Comparison of ENCODE assay signal across 9 cellular contexts in the genomic region with DNA sequence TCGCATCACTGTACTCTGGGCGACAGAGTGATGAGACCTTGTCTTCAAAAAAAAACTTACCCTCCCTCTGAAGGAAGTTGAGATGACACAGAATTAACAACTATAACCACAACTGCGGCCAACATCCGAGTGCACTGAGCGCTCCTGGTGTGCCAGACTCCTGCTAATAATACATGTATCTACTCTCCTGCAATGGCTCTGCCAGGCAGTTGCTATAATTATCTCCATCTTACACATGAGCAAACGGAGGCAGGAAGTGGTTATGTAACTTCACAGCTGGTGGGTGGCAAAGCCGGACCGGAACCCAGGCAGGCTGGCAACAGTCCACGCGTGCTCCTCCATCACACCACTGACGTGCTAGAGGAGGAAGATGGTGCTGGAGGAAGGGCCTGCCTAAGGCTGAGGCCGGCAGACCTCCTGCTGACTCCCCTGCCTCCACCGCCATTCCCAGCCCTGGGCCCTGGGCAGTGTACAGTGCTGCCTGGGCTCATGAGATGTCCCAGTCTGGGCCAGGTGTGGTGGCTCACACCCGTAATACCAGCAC. TPM values are rescaled to one million over a fixed set of nuclear protein-coding genes. Genes with fewer than 3 reads are reported as not detected.
DNase-seq lines count a peak whose midpoint lies in the region; ATAC-seq, FAIRE-seq and TF ChIP-seq lines count a peak whose summit lies in the region.
"Had no signal": no experiment of that assay in that cellular context is flagged by ENCODE, and none has a peak within 500 bp of the region (broad histone marks: within the 10 kb centered on the region; RNA-seq: fewer than 3 reads in every experiment).

No MANE protein-coding gene starts in this region.

- TF ChIP-seq CTCF in GM13977 (IDR thresholded peaks at IDR 0.05; ENCODE audit: extremely low read depth, insufficient read depth, missing control alignments) (no peak), gastroesophageal sphincter (IDR thresholded peaks at IDR 0.05) (no peak)

- peak overlapping the region; percentile 63 for H3K4me3 Mint-ChIP-seq in activated T-helper 17 cell treated with anti-CD3 and anti-CD28 coated beads, Interleukin-2, amount 50 U/mL, for 72 hours

- no peaks in the 10 kb centered on the region for H3K27me3 Mint-ChIP-seq in activated T-helper 17 cell treated with anti-CD3 and anti-CD28 coated beads, Interleukin-2, amount 50 U/mL, for 72 hours

- H3K27me3 ChIP-seq in gastroesophageal sphincter = no peaks in the 10 kb centered on the region
- H3K27me3 ChIP-seq: cardiac muscle cell had no signal

- DNase-seq in GM13977 (ENCODE audit: low spot score) = peak; percentile 52
- peak; percentile 98 for DNase-seq in RCC 7860 (ENCODE audit: low spot score)
- peak; percentile 28 for DNase-seq in skeletal muscle cell (ENCODE audit: low read depth)
- DNase-seq in epidermal melanocyte (ENCODE audit: insufficient read length, low spot score) = no peak

- peaks cover 0 to 27% (median 0%) of the 10 kb centered on the region in 3 donors for H3K4me1 ChIP-seq in gastroesophageal sphincter

- in situ Hi-C loops in GM13977 (cut with MboI; ENCODE audit: low pct_unique_long_range_greater_than_20kb, low sequenced_read_pairs, unreplicated experiment) = no loop called here

- no peak overlapping the region for H3K4me3 ChIP-seq in gastroesophageal sphincter
- no peak overlapping the region for H3K4me3 ChIP-seq in skeletal muscle cell (ENCODE audit: low read depth, low read length)
- H3K4me3 ChIP-seq: cardiac muscle cell had no signal

- TF ChIP-seq EP300 in gastroesophageal sphincter (IDR thresholded peaks at IDR 0.05) = no peak

- H3K27ac Mint-ChIP-seq in activated T-helper 17 cell treated with anti-CD3 and anti-CD28 coated beads, Interleukin-2, amount 50 U/mL, for 72 hours = peak overlapping the region; percentile 87

- TF ChIP-seq POLR2A in gastroesophageal sphincter (IDR thresholded peaks at IDR 0.05) = no peak

- H3K4me1 Mint-ChIP-seq in activated T-helper 17 cell treated with anti-CD3 and anti-CD28 coated beads, Interleukin-2, amount 50 U/mL, for 72 hours = peaks cover 29% of the 10 kb centered on the region

- WGBS in gastroesophageal sphincter (ENCODE audit: low coverage in 1 of 2), 2 donors = 43 to 60% methylated on average over 5 to 7 of the region's 14 CpGs

- peaks cover 54% of the 10 kb centered on the region for H3K36me3 Mint-ChIP-seq in activated T-helper 17 cell treated with anti-CD3 and anti-CD28 coated beads, Interleukin-2, amount 50 U/mL, for 72 hours (ENCODE audit: low read depth)

- no peaks in the 10 kb centered on the region for H3K9me3 ChIP-seq in gastroesophageal sphincter

- H3K27ac ChIP-seq in gastroesophageal sphincter = peak overlapping the region in 3 of 4 donors; percentile 63 to 71 (median 64)
- H3K27ac ChIP-seq: cardiac muscle cell had no signal

- peak; percentile 90 for FAIRE-seq in RCC 7860 (lab: Jason Lieb, UNC)

- ATAC-seq in HG03280 (IDR thresholded peaks at IDR 0.05; ENCODE audit: unreplicated experiment) (peak; percentile 55), gastroesophageal sphincter (peak; percentile 80), GM19328 (IDR thresholded peaks at IDR 0.05; ENCODE audit: unreplicated experiment) (no peak)
- ATAC-seq in activated T-helper 17 cell treated with anti-CD3 and anti-CD28 coated beads, Interleukin-2, amount 50 U/mL, for 72 hours (replicated peaks) = peak; percentile 96

- H3K9me3 Mint-ChIP-seq in activated T-helper 17 cell treated with anti-CD3 and anti-CD28 coated beads, Interleukin-2, amount 50 U/mL, for 72 hours = no peaks in the 10 kb centered on the region

- peaks cover 0 to 44% of the 10 kb centered on the region in 2 donors for H3K36me3 ChIP-seq in gastroesophageal sphincter

RNA-seq across cellular contexts. Expression of a gene that starts 12.6 kb away (rescaled TPM):
- total RNA-seq in activated T-helper 17 cell treated with anti-CD3 and anti-CD28 coated beads, Interleukin-2, amount 50 U/mL, for 72 hours = 10 to 100 TPM; 33.8 to 34.9 TPM
- 10 to 100 TPM; 17.9 to 31.0 (median 22.6) TPM for total RNA-seq in gastroesophageal sphincter

RNA-seq across cellular contexts. Expression of a gene that starts 12.8 kb away (rescaled TPM):
- 1 to 10 TPM; 4.6 to 6.2 TPM for total RNA-seq in activated T-helper 17 cell treated with anti-CD3 and anti-CD28 coated beads, Interleukin-2, amount 50 U/mL, for 72 hours
- 1 to 10 TPM; 2.3 to 9.4 (median 6.7) TPM for total RNA-seq in gastroesophageal sphincter

RNA-seq across cellular contexts. Expression of a gene that starts 29.8 kb away (rescaled TPM):
- 1 to 10 TPM in 1 of 2 donors, under 1 TPM in 1; 0.86 to 1.7 TPM for total RNA-seq in activated T-helper 17 cell treated with anti-CD3 and anti-CD28 coated beads, Interleukin-2, amount 50 U/mL, for 72 hours
- 1 to 10 TPM in 1 of 4 donors, under 1 TPM in 1, not detected in 2; 0.66 to 3.3 TPM for total RNA-seq in gastroesophageal sphincter
- total RNA-seq: cardiac muscle cell had no signal

RNA-seq across cellular contexts. Expression of a gene that starts 33.2 kb away (rescaled TPM):
- 10 to 100 TPM; 18.3 to 22.1 TPM for total RNA-seq in activated T-helper 17 cell treated with anti-CD3 and anti-CD28 coated beads, Interleukin-2, amount 50 U/mL, for 72 hours
- total RNA-seq in gastroesophageal sphincter = 10 to 100 TPM; 25.5 to 38.5 (median 27.8) TPM

RNA-seq across cellular contexts. Expression of a gene that starts 33.6 kb away (rescaled TPM):
- total RNA-seq in activated T-helper 17 cell treated with anti-CD3 and anti-CD28 coated beads, Interleukin-2, amount 50 U/mL, for 72 hours = 10 to 100 TPM; 17.8 to 23.3 TPM
- total RNA-seq in gastroesophageal sphincter = 10 to 100 TPM; 10.8 to 19.9 (median 14.2) TPM
